In genomic region chr1:89908993-89909436, GRCh38 we compare ENCODE assay signal across 12 cellular contexts.
A peak's percentile ranks its signal among the peaks of the same experiment; 100 is the strongest.
DNase-seq lines count a peak whose midpoint lies in the region; ATAC-seq and TF ChIP-seq lines count a peak whose summit lies in the region.
"Had no signal": no experiment of that assay in that cellular context is flagged by ENCODE, and none has a peak within 500 bp of the region (broad histone marks: within the 10 kb centered on the region; RNA-seq: fewer than 3 reads in every experiment).

No MANE protein-coding gene starts in this region.

- H3K27ac ChIP-seq in cingulate gyrus (ENCODE audit: low read depth, low read length) (peak overlapping the region; percentile 12), neutrophil (peak overlapping the region; percentile 64), MM.1S (ENCODE audit: low read length) (no peak overlapping the region)
- H3K27ac ChIP-seq: thoracic aorta had no signal

- H3K4me2 ChIP-seq in MM.1S (ENCODE audit: low read depth, low read length), result no peak overlapping the region

- H3K79me2 ChIP-seq in MM.1S (ENCODE audit: low read length), result peaks cover 8% of the 10 kb centered on the region; the same call in 1 of the 2 replicates

- ATAC-seq in GM18873 (IDR thresholded peaks at IDR 0.05; ENCODE audit: low FRiP score, unreplicated experiment), result no peak

- no peak for TF ChIP-seq CTCF in neutrophil (IDR thresholded peaks at IDR 0.05)
- TF ChIP-seq CTCF in MM.1S (IDR thresholded peaks at IDR 0.05; ENCODE audit: low read length), result no peak

- no peaks in the 10 kb centered on the region for H3K9me2 ChIP-seq in MM.1S (replicated peaks; ENCODE audit: insufficient read depth, low read length)

- intact Hi-C loops in posterior cingulate gyrus (cut with DNase I), result no loop called here

- H4K20me1 ChIP-seq in MM.1S (ENCODE audit: insufficient read depth, low read length), result no peaks in the 10 kb centered on the region

- H3K36me3 ChIP-seq in neutrophil, result no peaks in the 10 kb centered on the region
- no peaks in the 10 kb centered on the region; the same call in 1 of the 2 replicates for H3K36me3 ChIP-seq in MM.1S (replicated peaks; ENCODE audit: insufficient read depth, low read length)
- H3K36me3 ChIP-seq: thoracic aorta had no signal

- H3K4me3 ChIP-seq in neutrophil (ENCODE audit: low read depth in 1 of 2, low read length in 1 of 2) (no peak overlapping the region), MM.1S (ENCODE audit: low read length) (no peak overlapping the region)
- H3K4me3 ChIP-seq: thoracic aorta had no signal

- no peaks in the 10 kb centered on the region for H3K27me3 ChIP-seq in neutrophil
- H3K27me3 ChIP-seq in MM.1S (replicated peaks; ENCODE audit: insufficient read depth, low read length), result no peaks in the 10 kb centered on the region

- no peaks in the 10 kb centered on the region for H3K9me3 ChIP-seq in neutrophil
- no peaks in the 10 kb centered on the region for H3K9me3 ChIP-seq in MM.1S (replicated peaks; ENCODE audit: insufficient read depth, low read length)
- H3K9me3 ChIP-seq: thoracic aorta had no signal

- no peaks in the 10 kb centered on the region for H3F3A ChIP-seq in MM.1S (ENCODE audit: insufficient read depth, low read length)

- DNase-seq in GF-D8 (lab: John Stamatoyannopoulos, UW) (peak; percentile 56), NCI-H2227 (lab: John Stamatoyannopoulos, UW; ENCODE audit: unreplicated experiment) (peak; percentile 62), mesenteric fat pad (ENCODE audit: low spot score) (no peak), MM.1S (no peak), posterior cingulate gyrus (no peak)
- DNase-seq: activated T-cell treated with anti-CD3 and anti-CD28 coated beads, Interleukin-2, amount 50 U/mL, for 1 hour; midbrain; NCI-H1048 had no signal

- no peak overlapping the region for H3K9ac ChIP-seq in MM.1S (ENCODE audit: low read length)

- H3K4me1 ChIP-seq in neutrophil (ENCODE audit: control insufficient read depth in 1 of 2, insufficient read depth in 1 of 2, low read depth in 1 of 2, low read length in 1 of 2) (peaks cover 33 to 40% of the 10 kb centered on the region in 2 experiments), MM.1S (ENCODE audit: low read length) (peaks cover 5% of the 10 kb centered on the region; the same call in 1 of the 2 replicates)

- no peak overlapping the region for H2AFZ ChIP-seq in MM.1S (ENCODE audit: low read length)

Comparison
In these comparisons a context has a peak if more than half of its experiments do, and no peak if none do; other contexts are left out.
1. DNase-seq: peak in GF-D8 (single experiment) and NCI-H2227 (single experiment); none in mesenteric fat pad (single experiment), MM.1S (single experiment) and posterior cingulate gyrus (0 of 10).